8 cellular contexts compared by ENCODE assay signal in genomic region chr21:45880097-45881068, GRCh38.
DNase-seq lines count a peak whose midpoint lies in the region; ATAC-seq and FAIRE-seq lines count a peak whose summit lies in the region.

No MANE protein-coding gene starts in this region.

- no peak for ATAC-seq in HG02852 (IDR thresholded peaks at IDR 0.05; ENCODE audit: unreplicated experiment)

- DNase-seq in A172 (ENCODE audit: low spot score) (peak; percentile 65), GM18507 (ENCODE audit: extremely low spot score, insufficient read length, low read depth) (peak; percentile 43), NCI-H526 (lab: John Stamatoyannopoulos, UW) (peak; percentile 43 to 93), ecto neural progenitor cell (ENCODE audit: low spot score) (peak; percentile 81), lung microvascular endothelial cell (ENCODE audit: low read depth in 2 of 2) (peak; percentile 73 to 80)
- DNase-seq in activated CD4-positive, alpha-beta T cell treated with anti-CD3 and anti-CD28 coated beads, Interleukin-2, amount 50 U/mL, for 24 hours (ENCODE audit: low read depth in 1 of 2, low spot score in 1 of 2), result peak; percentile 34 to 73
- peak; percentile 44 to 59 for DNase-seq in stimulated activated CD8-positive, alpha-beta memory T cell treated with anti-CD3 and anti-CD28 coated beads, Interleukin-15, amount 100 ng/mL, for 48 hours (ENCODE audit: low read depth in 2 of 2)

- peak; percentile 69 for FAIRE-seq in GM18507 (lab: Jason Lieb, UNC)
